21 cellular contexts compared by ENCODE assay signal in genomic region chr14:70171719-70172118, GRCh38. TPM values are rescaled to one million over a fixed set of nuclear protein-coding genes. Genes with fewer than 3 reads are reported as not detected.
DNase-seq lines count a peak whose midpoint lies in the region; ATAC-seq, FAIRE-seq and TF ChIP-seq lines count a peak whose summit lies in the region.
"Had no signal": no experiment of that assay in that cellular context is flagged by ENCODE, and none has a peak within 500 bp of the region (broad histone marks: within the 10 kb centered on the region; RNA-seq: fewer than 3 reads in every experiment).

No MANE protein-coding gene starts in this region.

- POLR2A ChIA-PET in GM10248 (lab: Yijun Ruan, JAX) = no interaction called here

- no peak for ATAC-seq in gastroesophageal sphincter
- ATAC-seq in GM19467 (IDR thresholded peaks at IDR 0.05; ENCODE audit: unreplicated experiment) = no peak
- ATAC-seq: SK-N-SH treated with all-trans-retinoic acid at 6 μM for 48 hours, T-helper 17 cell had no signal

- H3K9ac ChIP-seq in colonic mucosa (ENCODE audit: low read depth in 2 of 2, low read length in 2 of 2) = no peak overlapping the region

- H3K4me1 ChIP-seq in gastroesophageal sphincter (no peaks in the 10 kb centered on the region), colonic mucosa (no peaks in the 10 kb centered on the region)
- H3K4me1 ChIP-seq: Peyer's patch had no signal

- H3K36me3 ChIP-seq in gastroesophageal sphincter = no peaks in the 10 kb centered on the region
- H3K36me3 ChIP-seq in colonic mucosa = no peaks in the 10 kb centered on the region
- H3K36me3 ChIP-seq: Peyer's patch had no signal

- no peak for TF ChIP-seq EP300 in gastroesophageal sphincter (IDR thresholded peaks at IDR 0.05)

- peaks cover 19% of the 10 kb centered on the region for H3K27me3 Mint-ChIP-seq in progenitor cell of endocrine pancreas

- H3K9me3 Mint-ChIP-seq in progenitor cell of endocrine pancreas (ENCODE audit: low read depth) = no peaks in the 10 kb centered on the region
- H3K9me3 Mint-ChIP-seq: CD4-positive, alpha-beta memory T cell had no signal

- no peaks in the 10 kb centered on the region for H3K36me3 Mint-ChIP-seq in progenitor cell of endocrine pancreas (ENCODE audit: insufficient read depth)
- H3K36me3 Mint-ChIP-seq: CD4-positive, alpha-beta memory T cell had no signal

- 75 to 83% methylated on average over 7 to 8 of the region's 8 CpGs for WGBS in gastroesophageal sphincter (ENCODE audit: low coverage in 1 of 2), 2 donors

- peak; percentile 64 for FAIRE-seq in HTR-8/SVneo (lab: Jason Lieb, UNC)

- H3K9me3 ChIP-seq in gastroesophageal sphincter (no peaks in the 10 kb centered on the region), colonic mucosa (no peaks in the 10 kb centered on the region)
- H3K9me3 ChIP-seq: Peyer's patch had no signal

- H3K27ac Mint-ChIP-seq in progenitor cell of endocrine pancreas = no peak overlapping the region
- H3K27ac Mint-ChIP-seq: B cell; CD4-positive, alpha-beta memory T cell; T-helper 17 cell had no signal

- H3K27me3 ChIP-seq in gastroesophageal sphincter (no peaks in the 10 kb centered on the region), colonic mucosa (no peaks in the 10 kb centered on the region)
- H3K27me3 ChIP-seq: Peyer's patch had no signal

- no peak for TF ChIP-seq POLR2A in gastroesophageal sphincter (IDR thresholded peaks at IDR 0.05)

- no peak for TF ChIP-seq CTCF in GM10248 (IDR thresholded peaks at IDR 0.05; ENCODE audit: control extremely low read depth, extremely low read depth, low read depth, missing control alignments)
- TF ChIP-seq CTCF in gastroesophageal sphincter (IDR thresholded peaks at IDR 0.05) = no peak
- TF ChIP-seq CTCF in progenitor cell of endocrine pancreas (IDR thresholded peaks at IDR 0.05; ENCODE audit: unreplicated experiment) = no peak
- TF ChIP-seq CTCF in colonic mucosa (IDR thresholded peaks at IDR 0.05) = no peak

- DNase-seq in GM10248 (ENCODE audit: extremely low spot score) = peak; percentile 23
- DNase-seq in HTR-8/SVneo (ENCODE audit: insufficient read length, low spot score) = no peak
- peak; percentile 62 for DNase-seq in NOMO-1 treated with DMSO at 0.1 percent for 48 hours (lab: John Stamatoyannopoulos, UW; ENCODE audit: unreplicated experiment)
- DNase-seq in germinal center (ENCODE audit: low spot score) = peak; percentile 37
- DNase-seq in progenitor cell of endocrine pancreas (ENCODE audit: low spot score, unreplicated experiment) = no peak
- DNase-seq in colonic mucosa = no peak
- DNase-seq: Calu3; CD4-positive, alpha-beta memory T cell; GOT3; Karpas-422; NCI-H1436 treated with DMSO at 0.1 percent for 48 hours; NCI-H2081; NCI-H510A; NCI-H774; Peyer's patch; Right ventricle myocardium superior; T-helper 17 cell had no signal

- H3K4me3 Mint-ChIP-seq in progenitor cell of endocrine pancreas (ENCODE audit: low read depth) = no peak overlapping the region
- H3K4me3 Mint-ChIP-seq: B cell; CD4-positive, alpha-beta memory T cell; T-helper 17 cell had no signal

- H3K4me1 Mint-ChIP-seq in progenitor cell of endocrine pancreas (ENCODE audit: low read depth) = no peaks in the 10 kb centered on the region
- H3K4me1 Mint-ChIP-seq: CD4-positive, alpha-beta memory T cell; T-helper 17 cell had no signal

- no peak overlapping the region for H3K4me3 ChIP-seq in gastroesophageal sphincter
- no peak overlapping the region for H3K4me3 ChIP-seq in colonic mucosa
- H3K4me3 ChIP-seq: Peyer's patch had no signal

- CTCF ChIA-PET in GM10248 (lab: Yijun Ruan, JAX) = no interaction called here

- H3K27ac ChIP-seq in gastroesophageal sphincter = no peak overlapping the region
- no peak overlapping the region for H3K27ac ChIP-seq in colonic mucosa
- H3K27ac ChIP-seq: Peyer's patch had no signal

- intact Hi-C loops in colonic mucosa (cut with DNase I) = no loop called here

RNA-seq across cellular contexts. Expression of gene SLC8A3, which starts 17.0 kb away (rescaled TPM):
- total RNA-seq in gastroesophageal sphincter (1 to 10 TPM in 2 of 4 donors, under 1 TPM in 2; 0.49 to 1.5 (median 0.92) TPM), progenitor cell of endocrine pancreas (0.43 and 0.89 TPM in 2 replicates), colonic mucosa (under 1 TPM; 0.40 TPM)
- total RNA-seq: Calu3; CD4-positive, alpha-beta memory T cell had no signal

Comparison
In these comparisons a context has a peak if more than half of its experiments do, and no peak if none do; other contexts are left out.
1. DNase-seq: peak in GM10248 (single experiment), NOMO-1 treated with DMSO at 0.1 percent for 48 hours (single experiment) and germinal center (single experiment); none in HTR-8/SVneo (single experiment), progenitor cell of endocrine pancreas (single experiment) and colonic mucosa (single experiment).